ENCODE assay signal across 9 cellular contexts in genomic region chr11:78573271-78574035, GRCh38. TPM values are rescaled to one million over a fixed set of nuclear protein-coding genes. Genes with fewer than 3 reads are reported as not detected.
A peak's percentile ranks its signal among the peaks of the same experiment; 100 is the strongest.
DNase-seq lines count a peak whose midpoint lies in the region; ATAC-seq, FAIRE-seq and TF ChIP-seq lines count a peak whose summit lies in the region.
"Had no signal": no experiment of that assay in that cellular context is flagged by ENCODE, and none has a peak within 500 bp of the region (broad histone marks: within the 10 kb centered on the region; RNA-seq: fewer than 3 reads in every experiment).

No MANE protein-coding gene starts in this region.

- H4K20me1 ChIP-seq in GM23338 (replicated peaks; ENCODE audit: insufficient read depth) = no peaks in the 10 kb centered on the region

- H3K27ac ChIP-seq in GM23338 (ENCODE audit: low read depth) = no peak overlapping the region
- no peak overlapping the region for H3K27ac ChIP-seq in SJSA1
- peak overlapping the region; percentile 85 to 91 (median 89) for H3K27ac ChIP-seq in sigmoid colon

- no peak for TF ChIP-seq EP300 in sigmoid colon (IDR thresholded peaks at IDR 0.05)

- TF ChIP-seq CTCF in GM23338 (conservative IDR thresholded peaks at IDR 0.05; ENCODE audit: low read depth in 2 of 2) = no peak
- no peak for TF ChIP-seq CTCF in fibroblast of pulmonary artery (IDR thresholded peaks at IDR 0.05; ENCODE audit: low read length, missing control alignments)
- no peak for TF ChIP-seq CTCF in sigmoid colon (IDR thresholded peaks at IDR 0.05)
- no peak for TF ChIP-seq CTCF in omental fat pad (IDR thresholded peaks at IDR 0.05)

- peaks cover 2% of the 10 kb centered on the region for H3K27me3 Mint-ChIP-seq in GM23338 (ENCODE audit: insufficient read depth, low read depth, poor library complexity)

- FAIRE-seq in urothelium cell line (lab: Jason Lieb, UNC) = no peak

- no peak for TF ChIP-seq POLR2A in sigmoid colon (IDR thresholded peaks at IDR 0.05)

- peaks cover 27% of the 10 kb centered on the region for H3K4me1 Mint-ChIP-seq in GM23338

- H3K27ac Mint-ChIP-seq in GM23338 = no peak overlapping the region

- peaks cover 14% of the 10 kb centered on the region for H3K36me3 ChIP-seq in GM23338 (ENCODE audit: insufficient read depth)
- H3K36me3 ChIP-seq in SJSA1 = 0 out of 2 replicates have a peak, but pooled peaks cover 3% of the 10 kb centered on the region
- H3K36me3 ChIP-seq in sigmoid colon = peaks cover 0 to 23% (median 6%) of the 10 kb centered on the region in 4 donors

- H3K9me2 ChIP-seq in GM23338 (ENCODE audit: insufficient read depth) = no peaks in the 10 kb centered on the region

- peak overlapping the region; percentile 98 for H3K4me3 Mint-ChIP-seq in GM23338

- H3K4me2 ChIP-seq in GM23338 = peak overlapping the region; percentile 85

- H3K9me3 ChIP-seq in SJSA1 (replicated peaks) = no peaks in the 10 kb centered on the region
- H3K9me3 ChIP-seq in sigmoid colon = no peaks in the 10 kb centered on the region

- 0 out of 2 replicates have a peak, but pooled peaks cover 4% of the 10 kb centered on the region for H3F3A ChIP-seq in GM23338 (replicated peaks; ENCODE audit: low read depth)

- DNase-seq in GM23338 (ENCODE audit: low spot score) (peak; percentile 11), SJSA1 (ENCODE audit: low read depth in 1 of 2, low spot score in 2 of 2) (no peak), fibroblast of pulmonary artery (ENCODE audit: low read depth) (no peak), sigmoid colon (no peak), omental fat pad (ENCODE audit: low spot score) (no peak), urothelium cell line (ENCODE audit: low spot score) (no peak)
- DNase-seq: stimulated activated CD4-positive, alpha-beta T cell treated with anti-CD3 and anti-CD28 coated beads, Interleukin-1b, Interleukin-23, amount 100 ng/mL, for 48 hours had no signal

- H3K27me3 ChIP-seq in GM23338 (ENCODE audit: insufficient read depth) = no peaks in the 10 kb centered on the region
- H3K27me3 ChIP-seq in SJSA1 (replicated peaks) = no peaks in the 10 kb centered on the region
- H3K27me3 ChIP-seq in sigmoid colon = no peaks in the 10 kb centered on the region

- H3K4me3 ChIP-seq in GM23338 (peak overlapping the region; percentile 70), SJSA1 (peak overlapping the region; percentile 60), fibroblast of pulmonary artery (replicated peaks; ENCODE audit: low read depth, low read length) (peak overlapping the region; percentile 83), sigmoid colon (peak overlapping the region; percentile 62 to 91 (median 82))

- no peak for ATAC-seq in GM23338
- no peak for ATAC-seq in HG02610 (IDR thresholded peaks at IDR 0.05; ENCODE audit: unreplicated experiment)
- no peak for ATAC-seq in GM18517 (IDR thresholded peaks at IDR 0.05; ENCODE audit: unreplicated experiment)
- no peak for ATAC-seq in omental fat pad (ENCODE audit: low FRiP score)

- no peaks in the 10 kb centered on the region for H3K9me3 Mint-ChIP-seq in GM23338

- H3K36me3 Mint-ChIP-seq in GM23338 (ENCODE audit: low read depth) = peaks cover 16% of the 10 kb centered on the region

- H3K4me1 ChIP-seq in GM23338 (ENCODE audit: insufficient read depth) (peaks cover 35% of the 10 kb centered on the region), SJSA1 (replicated peaks) (no peaks in the 10 kb centered on the region; the same call in 1 of the 2 replicates), sigmoid colon (peaks cover 0 to 20% (median 15%) of the 10 kb centered on the region in 4 donors)

- intact Hi-C loops in sigmoid colon (cut with DNase I) = loop anchor here (2.0 to 10.0 kb wide), 3 partner anchors 156 to 579 kb away; partner anchors contain the start of genes ALG8, GAB2 and INTS4

- H2AFZ ChIP-seq in GM23338 = no peak overlapping the region

- WGBS in sigmoid colon, 2 donors = 27 to 29% methylated on average over 8 of the region's 8 CpGs

- peaks cover 36% of the 10 kb centered on the region for H3K79me2 ChIP-seq in GM23338 (replicated peaks; ENCODE audit: insufficient read depth)

TF ChIP-seq in GM23338, 12 proteins besides CTCF, POLR2A, EP300 and RAD21 (continues in another document):
- TF ChIP-seq ZNF331 (CRISPR knock-in tag; IDR thresholded peaks at IDR 0.05; ENCODE audit: low read depth) (no peak), JUNB (IDR thresholded peaks at IDR 0.05; ENCODE audit: unreplicated experiment) (no peak), REST (IDR thresholded peaks at IDR 0.05; ENCODE audit: unreplicated experiment) (no peak), EZH2phosphoT487 (IDR thresholded peaks at IDR 0.05; ENCODE audit: unreplicated experiment) (no peak), NANOG (IDR thresholded peaks at IDR 0.05; ENCODE audit: borderline replicate concordance) (no peak), ZNF114 (CRISPR knock-in tag; IDR thresholded peaks at IDR 0.05) (no peak), EZH2 (IDR thresholded peaks at IDR 0.05; ENCODE audit: low read depth, unreplicated experiment) (no peak), CREB1 (CRISPR knock-in tag; IDR thresholded peaks at IDR 0.05; ENCODE audit: low read depth) (no peak), ETS1 (IDR thresholded peaks at IDR 0.05) (no peak)

RNA-seq across cellular contexts. Expression of gene NARS2, which starts 1.2 kb away (rescaled TPM):
- 40.9 and 45.7 TPM in 2 replicates for total RNA-seq in GM23338 (2014; rRNA removed; shearing (Covaris generic))
- 50.9 and 62.0 TPM in 2 replicates for polyA plus RNA-seq in GM23338 (2016; fragmentation: Nextera tagmentation; extraction: Ambion mirVana)
- 12.4 and 20.8 TPM in 2 replicates for total RNA-seq in SJSA1 (2014; rRNA removed; shearing (Covaris generic))
- 10 to 100 TPM in 3 of 4 donors, 1 to 10 TPM in 1; 7.8 to 15.5 (median 13.6) TPM for total RNA-seq in sigmoid colon
- 10 to 100 TPM in 2 of 3 donors, 1 to 10 TPM in 1; 9.0 to 22.2 (median 13.6) TPM for polyA plus RNA-seq in sigmoid colon
- total RNA-seq in omental fat pad = 10 to 100 TPM; 10.6 to 20.3 (median 12.9) TPM

Comparison
In these comparisons a context has a peak if more than half of its experiments do, and no peak if none do; other contexts are left out.
1. H3K27ac ChIP-seq: peak in sigmoid colon (4 of 4); none in GM23338 (single experiment) and SJSA1 (single experiment).
2. Peak in every context shown above with its lines, with median percentiles within 50 percentile points of each other: H3K4me3 ChIP-seq.